Comparison of ENCODE assay signal across 1 cellular context in the genomic region with DNA sequence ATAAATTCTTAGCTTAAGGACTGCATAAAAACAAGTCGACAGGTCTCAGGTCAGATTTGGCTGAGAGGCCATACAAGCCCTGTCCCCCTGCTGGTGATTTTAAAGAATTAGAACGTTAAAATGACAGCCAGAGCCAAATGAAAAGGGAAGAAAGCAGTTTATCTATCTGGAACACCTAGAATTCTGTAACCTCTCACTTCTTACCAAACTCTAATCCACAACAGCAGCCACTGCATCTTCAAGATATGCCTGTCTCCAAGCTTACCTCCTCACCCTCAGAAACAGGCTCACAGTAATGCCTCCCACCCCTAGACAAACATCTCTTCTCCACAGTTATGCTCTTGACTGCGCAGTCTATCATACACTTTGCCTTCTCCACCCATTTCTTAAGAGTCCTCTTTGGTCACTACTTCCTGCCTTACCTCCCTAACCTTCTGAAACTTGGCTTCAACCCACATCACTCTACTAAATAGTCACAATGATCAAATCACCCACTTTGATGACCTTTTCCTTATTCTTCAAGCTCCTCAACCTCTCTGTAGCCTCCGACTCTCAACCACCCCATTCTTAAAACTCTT.
TF ChIP-seq lines count a peak whose summit lies in the region.

No MANE protein-coding gene starts in this region.

TF ChIP-seq in GM23338, 12 proteins besides CTCF, POLR2A, EP300 and RAD21 (continued from another document):
- TF ChIP-seq ZNF462 (CRISPR knock-in tag; IDR thresholded peaks at IDR 0.05): no peak
- TF ChIP-seq ETS1 (IDR thresholded peaks at IDR 0.05): no peak
- TF ChIP-seq NANOG (IDR thresholded peaks at IDR 0.05; ENCODE audit: borderline replicate concordance): no peak
- no peak for TF ChIP-seq JUNB (IDR thresholded peaks at IDR 0.05; ENCODE audit: unreplicated experiment)
- TF ChIP-seq ZNF114 (CRISPR knock-in tag; IDR thresholded peaks at IDR 0.05): no peak
- TF ChIP-seq POLR2AphosphoS5 (IDR thresholded peaks at IDR 0.05; ENCODE audit: low read depth): no peak
- no peak for TF ChIP-seq REST (IDR thresholded peaks at IDR 0.05; ENCODE audit: unreplicated experiment)
- TF ChIP-seq ZNF331 (CRISPR knock-in tag; IDR thresholded peaks at IDR 0.05; ENCODE audit: low read depth): no peak
- TF ChIP-seq EZH2 (IDR thresholded peaks at IDR 0.05; ENCODE audit: low read depth, unreplicated experiment): no peak
